17 cellular contexts compared by ENCODE assay signal in genomic region chrX:3393168-3393567, GRCh38. TPM values are rescaled to one million over a fixed set of nuclear protein-coding genes. Genes with fewer than 3 reads are reported as not detected.
"Had no signal": no experiment of that assay in that cellular context is flagged by ENCODE, and none has a peak within 500 bp of the region (broad histone marks: within the 10 kb centered on the region; RNA-seq: fewer than 3 reads in every experiment).

No MANE protein-coding gene starts in this region.

- H3K4me1 Mint-ChIP-seq: activated naive CD8-positive, alpha-beta T cell treated with anti-CD3 and anti-CD28 coated beads, Interleukin-2, amount 10 ng/mL, durations not matched to agents 7 days and 5 days; naive thymus-derived CD8-positive, alpha-beta T cell; stimulated activated naive CD8-positive, alpha-beta T cell treated with anti-CD3 and anti-CD28 coated beads, Interleukin-15, amount 100 ng/mL, for 72 hours; T-cell; WTC11 had no signal

- H3K27me3 ChIP-seq: right atrium auricular region had no signal

- H3K36me3 ChIP-seq: right atrium auricular region, thoracic aorta had no signal

- H3K36me3 Mint-ChIP-seq: activated CD4-positive, alpha-beta memory T cell treated with anti-CD3 and anti-CD28 coated beads for 36 hours; activated naive CD8-positive, alpha-beta T cell treated with anti-CD3 and anti-CD28 coated beads, Interleukin-2, amount 10 ng/mL, durations not matched to agents 7 days and 5 days; naive thymus-derived CD8-positive, alpha-beta T cell; T-cell; WTC11 had no signal

- H3K4me1 ChIP-seq: right atrium auricular region had no signal

- H3K27ac ChIP-seq: right atrium auricular region, skin epidermis, thoracic aorta had no signal

- DNase-seq: activated CD4-positive, alpha-beta memory T cell treated with anti-CD3 and anti-CD28 coated beads for 36 hours; activated CD4-positive, alpha-beta T cell treated with anti-CD3 and anti-CD28 coated beads for 4 hours; activated naive CD8-positive, alpha-beta T cell treated with anti-CD3 and anti-CD28 coated beads, Interleukin-2, amount 10 ng/mL, durations not matched to agents 7 days and 5 days; anterior cingulate cortex; cerebellar nuclear complex; dermis blood vessel endothelial cell; effector memory CD4-positive, alpha-beta T cell; foreskin fibroblast; mesenchymal stem cell; naive thymus-derived CD8-positive, alpha-beta T cell; stimulated activated CD4-positive, alpha-beta T cell treated with anti-CD3 and anti-CD28 coated beads, Interleukin-4, amount 100 ng/mL, for 1 hour; stimulated activated naive CD8-positive, alpha-beta T cell treated with anti-CD3 and anti-CD28 coated beads, Interleukin-15, amount 100 ng/mL, for 72 hours; T-cell had no signal

- H3K4me3 Mint-ChIP-seq: activated CD4-positive, alpha-beta memory T cell treated with anti-CD3 and anti-CD28 coated beads for 36 hours; activated naive CD8-positive, alpha-beta T cell treated with anti-CD3 and anti-CD28 coated beads, Interleukin-2, amount 10 ng/mL, durations not matched to agents 7 days and 5 days; naive thymus-derived CD8-positive, alpha-beta T cell; stimulated activated naive CD8-positive, alpha-beta T cell treated with anti-CD3 and anti-CD28 coated beads, Interleukin-15, amount 100 ng/mL, for 72 hours; T-cell; WTC11 had no signal

- H3K4me3 ChIP-seq: right atrium auricular region, skin epidermis, thoracic aorta had no signal

- H3K9me3 Mint-ChIP-seq: activated CD4-positive, alpha-beta memory T cell treated with anti-CD3 and anti-CD28 coated beads for 36 hours; activated naive CD8-positive, alpha-beta T cell treated with anti-CD3 and anti-CD28 coated beads, Interleukin-2, amount 10 ng/mL, durations not matched to agents 7 days and 5 days; T-cell; WTC11 had no signal

- H3K9me3 ChIP-seq: right atrium auricular region, thoracic aorta had no signal

- H3K27ac Mint-ChIP-seq: activated CD4-positive, alpha-beta memory T cell treated with anti-CD3 and anti-CD28 coated beads for 36 hours; activated naive CD8-positive, alpha-beta T cell treated with anti-CD3 and anti-CD28 coated beads, Interleukin-2, amount 10 ng/mL, durations not matched to agents 7 days and 5 days; naive thymus-derived CD8-positive, alpha-beta T cell; stimulated activated naive CD8-positive, alpha-beta T cell treated with anti-CD3 and anti-CD28 coated beads, Interleukin-15, amount 100 ng/mL, for 72 hours; T-cell; WTC11 had no signal

- H3K27me3 Mint-ChIP-seq: activated CD4-positive, alpha-beta memory T cell treated with anti-CD3 and anti-CD28 coated beads for 36 hours; activated naive CD8-positive, alpha-beta T cell treated with anti-CD3 and anti-CD28 coated beads, Interleukin-2, amount 10 ng/mL, durations not matched to agents 7 days and 5 days; stimulated activated naive CD8-positive, alpha-beta T cell treated with anti-CD3 and anti-CD28 coated beads, Interleukin-15, amount 100 ng/mL, for 72 hours had no signal

RNA-seq across cellular contexts. Expression of gene MXRA5, which starts 46.7 kb away (rescaled TPM):
- total RNA-seq: activated CD4-positive, alpha-beta memory T cell treated with anti-CD3 and anti-CD28 coated beads for 36 hours; activated naive CD8-positive, alpha-beta T cell treated with anti-CD3 and anti-CD28 coated beads, Interleukin-2, amount 10 ng/mL, durations not matched to agents 7 days and 5 days; naive thymus-derived CD8-positive, alpha-beta T cell had no signal
- polyA plus RNA-seq: naive thymus-derived CD8-positive, alpha-beta T cell had no signal
